In genomic region chr13:106173891-106174610, GRCh38 we compare ENCODE assay signal across 34 cellular contexts.
"Had no signal": no experiment of that assay in that cellular context is flagged by ENCODE, and none has a peak within 500 bp of the region (broad histone marks: within the 10 kb centered on the region; RNA-seq: fewer than 3 reads in every experiment).

No MANE protein-coding gene starts in this region.

- ATAC-seq: activated CD4-positive, alpha-beta T cell treated with anti-CD3 and anti-CD28 coated beads for 36 hours; activated CD4-positive, CD25-positive, alpha-beta regulatory T cell treated with anti-CD3 and anti-CD28 coated beads, Interleukin-2, amount 50 U/mL, for 24 hours; activated CD8-positive, alpha-beta T cell treated with anti-CD3 and anti-CD28 coated beads for 36 hours; activated naive CD4-positive, alpha-beta T cell treated with anti-CD3 and anti-CD28 coated beads, Interleukin-2, amount 50 U/mL, for 72 hours; activated T-cell treated with anti-CD3 and anti-CD28 coated beads, Interleukin-2, amount 50 U/mL, for 4 hours; activated T-cell treated with anti-CD3 and anti-CD28 coated beads, Interleukin-2, amount 50 U/mL, for 72 hours; activated T-helper 17 cell treated with anti-CD3 and anti-CD28 coated beads, Interleukin-2, amount 50 U/mL, for 72 hours; body of pancreas; WTC11 had no signal

- FAIRE-seq: astrocyte had no signal

- DNase-seq: activated CD4-positive, alpha-beta memory T cell treated with anti-CD3 and anti-CD28 coated beads for 36 hours; activated CD4-positive, alpha-beta T cell treated with anti-CD3 and anti-CD28 coated beads for 1 hour; activated CD4-positive, alpha-beta T cell treated with anti-CD3 and anti-CD28 coated beads for 36 hours; activated CD4-positive, alpha-beta T cell treated with anti-CD3 and anti-CD28 coated beads for 48 hours; activated CD4-positive, alpha-beta T cell treated with anti-CD3 and anti-CD28 coated beads, Interleukin-2, amount 10 ng/mL, durations not matched to agents 7 days and 5 days; activated CD4-positive, alpha-beta T cell treated with anti-CD3 and anti-CD28 coated beads, Interleukin-2, amount 50 U/mL, for 4 hours; activated CD4-positive, CD25-positive, alpha-beta regulatory T cell; activated CD8-positive, alpha-beta memory T cell treated with anti-CD3 and anti-CD28 coated beads, Interleukin-2, amount 50 U/mL, for 4 hours; activated CD8-positive, alpha-beta T cell treated with anti-CD3 and anti-CD28 coated beads for 36 hours; activated effector memory CD4-positive, alpha-beta T cell treated with anti-CD3 and anti-CD28 coated beads, Interleukin-2, amount 50 U/mL, for 16 hours; activated gamma-delta T cell treated with Interleukin-2 at 50 U/mL for 16 hours; activated naive CD4-positive, alpha-beta T cell; activated naive CD4-positive, alpha-beta T cell treated with anti-CD3 and anti-CD28 coated beads for 36 hours; activated naive CD4-positive, alpha-beta T cell treated with anti-CD3 and anti-CD28 coated beads, Interleukin-2, amount 50 U/mL, for 16 hours; activated naive CD8-positive, alpha-beta T cell treated with anti-CD3 and anti-CD28 coated beads for 36 hours; activated T-cell treated with anti-CD3 and anti-CD28 coated beads for 4 hours; activated T-cell treated with anti-CD3 and anti-CD28 coated beads, Interleukin-2, amount 50 U/mL, for 1 hour; activated T-cell treated with anti-CD3 and anti-CD28 coated beads, Interleukin-2, amount 50 U/mL, for 4 hours; activated T-cell treated with anti-CD3 and anti-CD28 coated beads, Interleukin-2, amount 50 U/mL, for 72 hours; adrenal gland; amniotic stem cell; aorta; body of pancreas; brain microvascular endothelial cell; central memory CD4-positive, alpha-beta T cell; T-helper 1 cell; T-helper 2 cell; T-helper 9 cell; WERI-Rb-1 had no signal
